8 cellular contexts compared by ENCODE assay signal in the genomic region with DNA sequence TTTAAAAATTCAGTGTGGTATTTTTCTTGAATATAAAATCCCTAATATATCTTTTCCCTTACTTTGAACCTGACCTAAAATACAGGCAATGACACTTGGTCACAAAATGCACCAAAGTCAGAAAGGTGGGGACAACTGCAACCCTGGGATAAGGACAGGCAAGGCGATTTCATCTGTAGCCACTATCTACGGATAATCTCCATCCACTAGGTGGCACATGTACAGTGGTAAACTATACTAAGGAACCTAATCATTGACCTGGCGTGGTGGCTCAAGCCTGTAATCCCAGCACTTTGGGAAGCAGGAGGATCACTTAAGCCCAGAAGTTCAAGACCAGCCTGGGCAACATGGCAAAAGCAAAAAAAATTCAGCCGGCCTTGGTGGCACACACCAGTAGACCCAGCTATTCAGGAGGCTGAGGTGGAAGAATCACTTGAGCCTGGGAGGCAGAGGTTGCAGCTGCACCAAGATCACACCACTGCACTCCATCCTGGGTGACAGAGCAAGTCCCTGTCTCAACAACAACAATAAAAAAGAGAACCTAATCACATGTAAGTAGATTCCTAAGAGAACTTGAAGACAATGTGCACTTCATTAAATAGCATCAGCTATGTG.
A peak's percentile ranks its signal among the peaks of the same experiment; 100 is the strongest.
DNase-seq lines count a peak whose midpoint lies in the region; ATAC-seq and TF ChIP-seq lines count a peak whose summit lies in the region.

No MANE protein-coding gene starts in this region.

- H3K9me3 ChIP-seq in adipocyte (ENCODE audit: control insufficient read depth, low read length) (no peaks in the 10 kb centered on the region), iPS-15b (ENCODE audit: control insufficient read depth, insufficient read depth, low read length) (no peaks in the 10 kb centered on the region)

- TF ChIP-seq CTCF in AG10803 (conservative IDR thresholded peaks at IDR 0.05; ENCODE audit: low read length), result peak; percentile 64
- TF ChIP-seq CTCF in GM12864 (IDR thresholded peaks at IDR 0.05; ENCODE audit: low read depth, low read length, missing control alignments), result peak; percentile 68

- no peaks in the 10 kb centered on the region for H3K27me3 ChIP-seq in adipocyte (replicated peaks; ENCODE audit: control insufficient read depth, insufficient read depth, low read length)
- H3K27me3 ChIP-seq in iPS-15b (ENCODE audit: control insufficient read depth, insufficient read depth, low read length), result no peaks in the 10 kb centered on the region

- ATAC-seq in HG02840 (IDR thresholded peaks at IDR 0.05; ENCODE audit: low FRiP score, unreplicated experiment) (peak; percentile 50), GM21737 (IDR thresholded peaks at IDR 0.05; ENCODE audit: unreplicated experiment) (no peak)
- ATAC-seq in stimulated activated naive CD8-positive, alpha-beta T cell treated with anti-CD3 and anti-CD28 coated beads, Interleukin-15, Interleukin-2, amounts not matched to agents 100 U/mL and 50 U/mL, for 24 hours, result peak; percentile 75

- no peak overlapping the region for H3K4me3 ChIP-seq in AG10803 (ENCODE audit: low read length)
- H3K4me3 ChIP-seq in GM12864 (ENCODE audit: low read depth, low read length), result no peak overlapping the region
- no peak overlapping the region for H3K4me3 ChIP-seq in adipocyte (ENCODE audit: low read length)
- H3K4me3 ChIP-seq in iPS-15b (ENCODE audit: low read depth, low read length), result no peak overlapping the region

- DNase-seq in AG10803 (ENCODE audit: low read depth) (peak; percentile 56), GM12864 (ENCODE audit: low read depth) (no peak), NCI-H2227 treated with DMSO at 0.1 percent for 48 hours (lab: John Stamatoyannopoulos, UW) (peak; percentile 68), adipocyte (ENCODE audit: low read depth) (peak; percentile 55)
- peak; percentile 13 for DNase-seq in stimulated activated naive CD8-positive, alpha-beta T cell treated with anti-CD3 and anti-CD28 coated beads, Interleukin-15, Interleukin-2, amounts not matched to agents 100 U/mL and 50 U/mL, for 24 hours

- H3K36me3 ChIP-seq in adipocyte (ENCODE audit: control insufficient read depth, insufficient read depth, low read length, severe bottlenecking) (no peaks in the 10 kb centered on the region), iPS-15b (ENCODE audit: control insufficient read depth, insufficient read depth, low read length) (no peaks in the 10 kb centered on the region)

- H3K4me1 ChIP-seq in adipocyte (ENCODE audit: control insufficient read depth, insufficient read depth, low read length), result peaks cover 44% of the 10 kb centered on the region
- H3K4me1 ChIP-seq in iPS-15b (ENCODE audit: control insufficient read depth, insufficient read depth, low read length), result no peaks in the 10 kb centered on the region

- H3K9ac ChIP-seq in adipocyte (ENCODE audit: low read length) (no peak overlapping the region), iPS-15b (ENCODE audit: low read depth, low read length) (peak overlapping the region; percentile 8)
